In the genomic region with DNA sequence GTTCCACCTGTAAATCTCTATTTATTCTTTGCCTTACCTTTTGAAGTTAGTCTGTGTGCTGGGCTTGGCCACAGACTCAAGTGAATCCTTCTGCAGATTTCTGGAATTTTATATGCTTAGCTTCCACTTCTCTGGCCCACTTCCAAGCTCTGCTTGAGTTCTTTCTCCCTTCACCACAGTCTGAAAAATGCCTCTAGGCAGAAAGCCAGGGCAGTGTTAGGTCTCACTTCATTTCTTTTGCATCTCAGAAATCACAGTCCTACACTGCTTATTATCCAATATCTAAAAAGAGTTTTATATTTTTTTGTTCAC, we compare ENCODE assay signal across 9 cellular contexts. TPM values are rescaled to one million over a fixed set of nuclear protein-coding genes. Genes with fewer than 3 reads are reported as not detected.
DNase-seq lines count a peak whose midpoint lies in the region; ATAC-seq and TF ChIP-seq lines count a peak whose summit lies in the region.
"Had no signal": no experiment of that assay in that cellular context is flagged by ENCODE, and none has a peak within 500 bp of the region (broad histone marks: within the 10 kb centered on the region; RNA-seq: fewer than 3 reads in every experiment).

No MANE protein-coding gene starts in this region.

- CTCF ChIA-PET in activated B cell treated with CpG ODN at 0.5 μM for 24 hours (lab: Charles Lee), result interaction anchor here (1.3 to 2.5 kb wide), 3 partner anchors 12 to 182 kb away, joined by 3 to 8 read pairs (median 4); no protein-coding TSS in a partner anchor

- H3K9me3 Mint-ChIP-seq in activated CD4-positive, alpha-beta T cell treated with anti-CD3 and anti-CD28 coated beads, Interleukin-2, amount 10 ng/mL, durations not matched to agents 24 days and 14 days, result no peaks in the 10 kb centered on the region
- peaks cover 5% of the 10 kb centered on the region for H3K9me3 Mint-ChIP-seq in activated B cell treated with CpG ODN at 0.5 μM for 24 hours
- peaks cover 0 to 3% (median 0%) of the 10 kb centered on the region in 6 donors for H3K9me3 Mint-ChIP-seq in immature natural killer cell
- H3K9me3 Mint-ChIP-seq in activated T-cell treated with anti-CD3 and anti-CD28 coated beads, Interleukin-2, amount 50 U/mL, for 4 hours, result no peaks in the 10 kb centered on the region

- H3K4me1 Mint-ChIP-seq in activated CD4-positive, alpha-beta T cell treated with anti-CD3 and anti-CD28 coated beads, Interleukin-2, amount 10 ng/mL, durations not matched to agents 24 days and 14 days, result peaks cover 46% of the 10 kb centered on the region
- H3K4me1 Mint-ChIP-seq in activated B cell treated with CpG ODN at 0.5 μM for 24 hours (peaks cover 59% of the 10 kb centered on the region), immature natural killer cell (peaks cover 55 to 87% of the 10 kb centered on the region in 2 donors)
- H3K4me1 Mint-ChIP-seq in activated T-cell treated with anti-CD3 and anti-CD28 coated beads, Interleukin-2, amount 50 U/mL, for 4 hours (ENCODE audit: low read depth), result peaks cover 66% of the 10 kb centered on the region

- peaks cover 0 to 8% (median 0%) of the 10 kb centered on the region in 3 donors for H3K36me3 ChIP-seq in tibial artery

- H3K9me3 ChIP-seq in tibial artery, result no peaks in the 10 kb centered on the region

- H3K27me3 ChIP-seq in tibial artery, result no peaks in the 10 kb centered on the region

- no peak for DNase-seq in activated CD4-positive, alpha-beta T cell treated with anti-CD3 and anti-CD28 coated beads, Interleukin-2, amount 10 ng/mL, durations not matched to agents 24 days and 14 days
- no peak for DNase-seq in activated CD4-positive, alpha-beta T cell treated with anti-CD3 and anti-CD28 coated beads, Interleukin-2, amount 50 U/mL, for 4 hours
- DNase-seq in activated B cell treated with CpG ODN at 0.5 μM for 24 hours (no peak), immature natural killer cell (no peak), tibial artery (peak in 1 of 2 donors; percentile 41), GM20000 (ENCODE audit: low spot score) (no peak)
- no peak for DNase-seq in activated CD4-positive, CD25-positive, alpha-beta regulatory T cell treated with anti-CD3 and anti-CD28 coated beads, Interleukin-2, amount 50 U/mL, for 72 hours
- no peak for DNase-seq in activated T-cell treated with anti-CD3 and anti-CD28 coated beads, Interleukin-2, amount 50 U/mL, for 4 hours

- peaks cover 51% of the 10 kb centered on the region for H3K36me3 Mint-ChIP-seq in activated CD4-positive, alpha-beta T cell treated with anti-CD3 and anti-CD28 coated beads, Interleukin-2, amount 10 ng/mL, durations not matched to agents 24 days and 14 days (ENCODE audit: low read depth)
- H3K36me3 Mint-ChIP-seq in activated B cell treated with CpG ODN at 0.5 μM for 24 hours (ENCODE audit: low read depth) (peaks cover 46% of the 10 kb centered on the region), immature natural killer cell (peaks cover 0 to 6% (median 6%) of the 10 kb centered on the region in 3 donors)
- H3K36me3 Mint-ChIP-seq in activated T-cell treated with anti-CD3 and anti-CD28 coated beads, Interleukin-2, amount 50 U/mL, for 4 hours (ENCODE audit: insufficient read depth), result peaks cover 46% of the 10 kb centered on the region

- H3K27me3 Mint-ChIP-seq in activated CD4-positive, alpha-beta T cell treated with anti-CD3 and anti-CD28 coated beads, Interleukin-2, amount 10 ng/mL, durations not matched to agents 24 days and 14 days, result no peaks in the 10 kb centered on the region
- H3K27me3 Mint-ChIP-seq in activated B cell treated with CpG ODN at 0.5 μM for 24 hours (no peaks in the 10 kb centered on the region), immature natural killer cell (ENCODE audit: low read depth in 3 of 3) (peaks cover 0 to 1% (median 0%) of the 10 kb centered on the region in 3 donors)
- no peaks in the 10 kb centered on the region for H3K27me3 Mint-ChIP-seq in activated T-cell treated with anti-CD3 and anti-CD28 coated beads, Interleukin-2, amount 50 U/mL, for 4 hours (ENCODE audit: low read depth)
- H3K27me3 Mint-ChIP-seq: stimulated activated naive B cell treated with anti-CD40 and anti-IgM and Interleukin-4, amounts not matched to agents 10 μg/mL and 1 μg/mL and 100 μg/mL, for 72 hours had no signal

- H3K27ac Mint-ChIP-seq in activated CD4-positive, alpha-beta T cell treated with anti-CD3 and anti-CD28 coated beads, Interleukin-2, amount 10 ng/mL, durations not matched to agents 24 days and 14 days, result peak overlapping the region; percentile 47
- H3K27ac Mint-ChIP-seq in activated B cell treated with CpG ODN at 0.5 μM for 24 hours, result peak overlapping the region; percentile 80
- H3K27ac Mint-ChIP-seq in immature natural killer cell, result peak overlapping the region; percentile 6 to 71 (median 38)

- H3K27ac ChIP-seq in tibial artery, result peak overlapping the region; percentile 35 to 54

- H3K4me3 Mint-ChIP-seq in activated CD4-positive, alpha-beta T cell treated with anti-CD3 and anti-CD28 coated beads, Interleukin-2, amount 10 ng/mL, durations not matched to agents 24 days and 14 days, result no peak overlapping the region
- H3K4me3 Mint-ChIP-seq in activated B cell treated with CpG ODN at 0.5 μM for 24 hours (no peak overlapping the region), immature natural killer cell (no peak overlapping the region)
- no peak overlapping the region for H3K4me3 Mint-ChIP-seq in activated T-cell treated with anti-CD3 and anti-CD28 coated beads, Interleukin-2, amount 50 U/mL, for 4 hours
- H3K4me3 Mint-ChIP-seq: stimulated activated naive B cell treated with anti-CD40 and anti-IgM and Interleukin-4, amounts not matched to agents 10 μg/mL and 1 μg/mL and 100 μg/mL, for 72 hours had no signal

- POLR2A ChIA-PET in activated B cell treated with CpG ODN at 0.5 μM for 24 hours (lab: Charles Lee), result no interaction called here

- no peak for ATAC-seq in activated B cell treated with CpG ODN at 0.5 μM for 24 hours (ENCODE audit: low read depth)
- no peak for ATAC-seq in activated T-cell treated with anti-CD3 and anti-CD28 coated beads, Interleukin-2, amount 50 U/mL, for 4 hours

- intact Hi-C loops in activated CD4-positive, alpha-beta T cell treated with anti-CD3 and anti-CD28 coated beads, Interleukin-2, amount 10 ng/mL, durations not matched to agents 24 days and 14 days (cut with micrococcal nuclease), result no loop called here
- intact Hi-C loops in activated B cell treated with CpG ODN at 0.5 μM for 24 hours (cut with micrococcal nuclease), result loop anchor here (1.0 to 5.0 kb wide), 2 partner anchors 8 to 33 kb away; no protein-coding TSS in a partner anchor
- intact Hi-C loops in tibial artery (cut with DNase I; ENCODE audit: low total_unique reads), result no loop called here

- peaks cover 0 to 29% (median 8%) of the 10 kb centered on the region in 4 donors for H3K4me1 ChIP-seq in tibial artery

- H3K4me3 ChIP-seq in tibial artery, result no peak overlapping the region

- TF ChIP-seq CTCF in activated B cell treated with CpG ODN at 0.5 μM for 24 hours (IDR thresholded peaks at IDR 0.05), result no peak
- TF ChIP-seq CTCF in tibial artery (IDR thresholded peaks at IDR 0.05), result no peak
- no peak for TF ChIP-seq CTCF in GM20000 (IDR thresholded peaks at IDR 0.05; ENCODE audit: extremely low read depth, missing control alignments)

RNA-seq across cellular contexts. Expression of gene INKA2, which starts 48.9 kb away (rescaled TPM):
- 2.4 and 2.6 TPM in 2 replicates for total RNA-seq in activated CD4-positive, alpha-beta T cell treated with anti-CD3 and anti-CD28 coated beads, Interleukin-2, amount 10 ng/mL, durations not matched to agents 24 days and 14 days
- total RNA-seq in activated B cell treated with CpG ODN at 0.5 μM for 24 hours, result 1.3 and 2.1 TPM in 2 replicates
- under 1 TPM in 2 of 3 donors, not detected in 1; 0.39 to 0.83 TPM for polyA plus RNA-seq in immature natural killer cell
- under 1 TPM; 0.25 to 0.82 (median 0.76) TPM for total RNA-seq in activated T-cell treated with anti-CD3 and anti-CD28 coated beads, Interleukin-2, amount 50 U/mL, for 4 hours
